Comparison of ENCODE assay signal across 19 cellular contexts in the genomic region with DNA sequence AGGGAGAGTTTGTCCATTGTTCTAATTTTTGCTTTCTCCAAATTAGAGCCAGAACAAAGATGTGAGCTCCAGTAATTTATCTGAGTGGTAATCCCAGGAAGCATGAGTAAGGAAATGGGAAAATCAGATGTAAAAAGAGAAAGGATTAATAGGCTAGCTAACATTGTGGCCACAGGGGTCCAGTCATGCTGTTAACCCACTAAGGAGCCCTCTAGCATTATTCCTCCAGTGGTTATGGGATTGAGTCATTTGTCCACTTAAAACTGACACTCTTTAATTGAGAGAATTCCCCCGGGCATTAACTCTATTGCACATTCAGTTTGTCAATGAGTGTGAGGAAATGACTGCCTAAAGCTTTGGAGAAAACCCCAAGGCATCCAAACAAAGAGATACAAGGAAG.
"Had no signal": no experiment of that assay in that cellular context is flagged by ENCODE, and none has a peak within 500 bp of the region (broad histone marks: within the 10 kb centered on the region; RNA-seq: fewer than 3 reads in every experiment).

No MANE protein-coding gene starts in this region.

- ATAC-seq: activated CD4-positive, alpha-beta T cell treated with anti-CD3 and anti-CD28 coated beads for 36 hours; activated CD8-positive, alpha-beta memory T cell treated with anti-CD3 and anti-CD28 coated beads, Interleukin-2, amount 10 ng/mL, durations not matched to agents 7 days and 5 days; activated T-cell treated with anti-CD3 and anti-CD28 coated beads, Interleukin-2, amount 50 U/mL, for 4 hours; esophagus mucosa; left lung; naive thymus-derived CD4-positive, alpha-beta T cell; stimulated activated naive B cell treated with anti-CD40 and anti-IgM and Interleukin-4, amounts not matched to agents 10 μg/mL and 1 μg/mL and 100 μg/mL, for 72 hours had no signal

- H3K4me1 ChIP-seq: left lung, parathyroid adenoma, tibial nerve, uterus had no signal

- H3K4me3 ChIP-seq: coronary artery, left lung, tibial nerve, uterus had no signal

- H2AFZ ChIP-seq: parathyroid adenoma had no signal

- H3K27ac ChIP-seq: coronary artery, left lung, neutrophil, parathyroid adenoma, tibial nerve, uterus had no signal

- H3K9me3 ChIP-seq: neutrophil, tibial nerve, uterus had no signal

- H3K36me3 ChIP-seq: left lung, neutrophil, tibial nerve, uterus had no signal

- DNase-seq: activated CD4-positive, alpha-beta memory T cell treated with anti-CD3 and anti-CD28 coated beads for 36 hours; activated CD4-positive, alpha-beta T cell treated with anti-CD3 and anti-CD28 coated beads for 36 hours; activated CD8-positive, alpha-beta memory T cell treated with anti-CD3 and anti-CD28 coated beads, Interleukin-2, amount 10 ng/mL, durations not matched to agents 7 days and 5 days; activated effector memory CD4-positive, alpha-beta T cell treated with Interleukin-2 at 50 U/mL for 16 hours; activated naive CD4-positive, alpha-beta T cell treated with anti-CD3 and anti-CD28 coated beads, Interleukin-2, amount 50 U/mL, for 16 hours; activated T-cell treated with anti-CD3 and anti-CD28 coated beads, Interleukin-2, amount 50 U/mL, for 4 hours; hippocampal formation; kidney; left lung; mammary epithelial cell; naive thymus-derived CD4-positive, alpha-beta T cell; stimulated activated CD4-positive, alpha-beta T cell treated with anti-CD3 and anti-CD28 coated beads, Interleukin-2, amount 100 ng/mL, for 48 hours; stimulated activated naive B cell treated with anti-CD40 and anti-IgM and Interleukin-4, amounts not matched to agents 10 μg/mL and 1 μg/mL and 100 μg/mL, for 72 hours; uterus had no signal

- H3K9ac ChIP-seq: parathyroid adenoma had no signal

- H3K27me3 ChIP-seq: left lung, neutrophil, tibial nerve, uterus had no signal
